8 cellular contexts compared by ENCODE assay signal in genomic region chr2:233711312-233712008, GRCh38.
A peak's percentile ranks its signal among the peaks of the same experiment; 100 is the strongest.
DNase-seq lines count a peak whose midpoint lies in the region; ATAC-seq and TF ChIP-seq lines count a peak whose summit lies in the region.

No MANE protein-coding gene starts in this region.

- no peaks in the 10 kb centered on the region for H3K4me1 ChIP-seq in neutrophil (ENCODE audit: control insufficient read depth in 1 of 2, insufficient read depth in 1 of 2, low read depth in 1 of 2, low read length in 1 of 2)

- no peaks in the 10 kb centered on the region for H3K36me3 ChIP-seq in neutrophil

- no peak overlapping the region for H3K27ac ChIP-seq in neutrophil
- no peak overlapping the region for H3K27ac ChIP-seq in substantia nigra (ENCODE audit: low read depth, low read length, poor library complexity, severe bottlenecking)

- peak; percentile 56 for DNase-seq in HuH-7.5 (ENCODE audit: low spot score)
- DNase-seq in RKO (ENCODE audit: low spot score): peak; percentile 62
- peak; percentile 30 for DNase-seq in activated T-helper 1 cell treated with Interleukin-2 at 50 U/mL for 16 hours (ENCODE audit: low read depth)
- peak; percentile 87 for DNase-seq in fibroblast of pulmonary artery (ENCODE audit: low read depth)
- DNase-seq in substantia nigra (lab: John Stamatoyannopoulos, UW): peak in 43 of 49 donors; percentile 2 to 85 (median 48)

- H3K27me3 ChIP-seq in neutrophil: peaks cover 3% of the 10 kb centered on the region

- TF ChIP-seq CTCF in GM12873 (IDR thresholded peaks at IDR 0.05; ENCODE audit: insufficient read depth, low read depth, low read length, missing control alignments) (peak; percentile 92), fibroblast of pulmonary artery (IDR thresholded peaks at IDR 0.05; ENCODE audit: low read length, missing control alignments) (peak; percentile 96), neutrophil (IDR thresholded peaks at IDR 0.05) (peak; percentile 13)

- H3K9me3 ChIP-seq in neutrophil: no peaks in the 10 kb centered on the region

- no peak for ATAC-seq in HG02870 (IDR thresholded peaks at IDR 0.05; ENCODE audit: unreplicated experiment)

- H3K4me3 ChIP-seq in fibroblast of pulmonary artery (replicated peaks; ENCODE audit: low read depth, low read length): no peak overlapping the region
- H3K4me3 ChIP-seq in neutrophil (ENCODE audit: low read depth in 1 of 2, low read length in 1 of 2): no peak overlapping the region

Comparison
In these comparisons a context has a peak if more than half of its experiments do, and no peak if none do; other contexts are left out.
1. CTCF ChIP-seq: peak in every context shown above with its lines; median percentile 96 in fibroblast of pulmonary artery; 92 in GM12873; 13 in neutrophil.
2. DNase-seq: peak in every context shown above with its lines; median percentile 87 in fibroblast of pulmonary artery; 62 in RKO; 56 in HuH-7.5; 48 in substantia nigra; 30 in activated T-helper 1 cell treated with Interleukin-2 at 50 U/mL for 16 hours.